35 cellular contexts compared by ENCODE assay signal in the genomic region with DNA sequence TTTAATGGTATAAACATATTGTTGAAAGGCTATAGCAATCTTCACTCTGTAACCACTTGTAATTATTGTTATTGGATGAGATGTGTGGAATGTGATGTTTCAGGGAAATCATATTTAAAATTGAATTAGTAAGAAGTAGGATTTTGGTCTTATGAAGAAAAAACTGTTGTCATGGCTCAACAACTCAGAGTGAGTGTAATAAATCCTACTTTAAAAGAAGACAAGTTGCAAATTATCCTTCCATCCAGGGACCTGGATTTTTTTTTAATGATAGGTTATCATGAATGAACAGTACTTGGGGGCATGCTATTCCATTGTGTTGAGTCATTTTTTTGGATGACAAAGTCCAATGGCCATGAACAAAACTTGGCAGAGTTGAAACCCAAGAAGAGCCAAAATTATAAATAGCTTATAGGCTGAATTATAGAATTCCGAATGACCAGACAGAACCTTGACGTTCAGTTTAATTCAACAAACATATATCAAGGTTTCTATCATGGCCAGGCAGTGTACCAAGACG.
"Had no signal": no experiment of that assay in that cellular context is flagged by ENCODE, and none has a peak within 500 bp of the region (broad histone marks: within the 10 kb centered on the region; RNA-seq: fewer than 3 reads in every experiment).

No MANE protein-coding gene starts in this region.

- H3K27ac ChIP-seq: adrenal gland, Peyer's patch, SJSA1, VCaP had no signal

- H3K4me1 Mint-ChIP-seq: activated B cell treated with CpG ODN at 0.5 μM for 24 hours; activated CD4-positive, alpha-beta memory T cell treated with anti-CD3 and anti-CD28 coated beads, Interleukin-2, amount 10 ng/mL, durations not matched to agents 7 days and 5 days; activated naive CD4-positive, alpha-beta T cell treated with anti-CD3 and anti-CD28 coated beads, Interleukin-2, amount 50 U/mL, for 24 hours; activated naive CD8-positive, alpha-beta T cell treated with anti-CD3 and anti-CD28 coated beads, Interleukin-2, amount 10 ng/mL, durations not matched to agents 7 days and 5 days; brain had no signal

- DNase-seq: activated B cell treated with CpG ODN at 0.5 μM for 24 hours; activated CD4-positive, alpha-beta memory T cell treated with anti-CD3 and anti-CD28 coated beads, Interleukin-2, amount 10 ng/mL, durations not matched to agents 7 days and 5 days; activated CD4-positive, alpha-beta T cell treated with anti-CD3 and anti-CD28 coated beads for 48 hours; activated CD4-positive, CD25-positive, alpha-beta regulatory T cell treated with anti-CD3 and anti-CD28 coated beads, Interleukin-2, amount 50 U/mL, for 72 hours; activated gamma-delta T cell; activated naive CD4-positive, alpha-beta T cell treated with Interleukin-2 at 50 U/mL for 16 hours; activated naive CD8-positive, alpha-beta T cell treated with anti-CD3 and anti-CD28 coated beads, Interleukin-2, amount 10 ng/mL, durations not matched to agents 7 days and 5 days; activated T-cell treated with anti-CD3 and anti-CD28 coated beads, Interleukin-2, amount 50 U/mL, for 24 hours; adrenal gland; anterior cingulate cortex; caudate nucleus; cerebellar nuclear complex; Kasumi-1; KG1; MG63; NCI-H1048; NCI-H1105 treated with DMSO at 0.1 percent for 48 hours; NCI-H1436; NCI-H1694; NCI-H1930; NCI-H510A; NCI-H526; NCI-H774; Peyer's patch; RPMI8226; SHP77 treated with DMSO at 0.1 percent for 48 hours; SW 1271; T-helper 1 cell; T-helper 2 cell; T-helper 9 cell had no signal

- H3K4me3 Mint-ChIP-seq: activated B cell treated with CpG ODN at 0.5 μM for 24 hours; activated CD4-positive, alpha-beta memory T cell treated with anti-CD3 and anti-CD28 coated beads, Interleukin-2, amount 10 ng/mL, durations not matched to agents 7 days and 5 days; activated naive CD4-positive, alpha-beta T cell treated with anti-CD3 and anti-CD28 coated beads, Interleukin-2, amount 50 U/mL, for 24 hours; activated naive CD8-positive, alpha-beta T cell treated with anti-CD3 and anti-CD28 coated beads, Interleukin-2, amount 10 ng/mL, durations not matched to agents 7 days and 5 days; activated T-cell treated with anti-CD3 and anti-CD28 coated beads, Interleukin-2, amount 50 U/mL, for 24 hours; brain had no signal

- H3K9me3 Mint-ChIP-seq: activated naive CD4-positive, alpha-beta T cell treated with anti-CD3 and anti-CD28 coated beads, Interleukin-2, amount 50 U/mL, for 24 hours had no signal

- H3K27me3 Mint-ChIP-seq: activated B cell treated with CpG ODN at 0.5 μM for 24 hours; activated CD4-positive, alpha-beta memory T cell treated with anti-CD3 and anti-CD28 coated beads, Interleukin-2, amount 10 ng/mL, durations not matched to agents 7 days and 5 days; activated naive CD4-positive, alpha-beta T cell treated with anti-CD3 and anti-CD28 coated beads, Interleukin-2, amount 50 U/mL, for 24 hours; activated naive CD8-positive, alpha-beta T cell treated with anti-CD3 and anti-CD28 coated beads, Interleukin-2, amount 10 ng/mL, durations not matched to agents 7 days and 5 days; activated T-cell treated with anti-CD3 and anti-CD28 coated beads, Interleukin-2, amount 50 U/mL, for 24 hours had no signal

- H3K27me3 ChIP-seq: adrenal gland, MG63, Peyer's patch, SJSA1 had no signal

- H3K27ac Mint-ChIP-seq: activated B cell treated with CpG ODN at 0.5 μM for 24 hours; activated CD4-positive, alpha-beta memory T cell treated with anti-CD3 and anti-CD28 coated beads, Interleukin-2, amount 10 ng/mL, durations not matched to agents 7 days and 5 days; activated naive CD4-positive, alpha-beta T cell treated with anti-CD3 and anti-CD28 coated beads, Interleukin-2, amount 50 U/mL, for 24 hours; activated naive CD8-positive, alpha-beta T cell treated with anti-CD3 and anti-CD28 coated beads, Interleukin-2, amount 10 ng/mL, durations not matched to agents 7 days and 5 days; activated T-cell treated with anti-CD3 and anti-CD28 coated beads, Interleukin-2, amount 50 U/mL, for 24 hours; activated T-helper 2 cell treated with anti-CD3 and anti-CD28 coated beads, Interferon-gamma antibody, Interleukin-2, Interleukin-4, amounts not matched to agents 10 μg/mL and 5 μg/mL and 100 μg/mL, durations not matched to agents 14 hours and 24 hours and 36 hours; brain had no signal

- H3K4me3 ChIP-seq: adrenal gland, MG63, Peyer's patch, SJSA1 had no signal

- H3K36me3 ChIP-seq: adrenal gland, MG63, Peyer's patch, SJSA1 had no signal

- H3K36me3 Mint-ChIP-seq: activated naive CD4-positive, alpha-beta T cell treated with anti-CD3 and anti-CD28 coated beads, Interleukin-2, amount 50 U/mL, for 24 hours; activated naive CD8-positive, alpha-beta T cell treated with anti-CD3 and anti-CD28 coated beads, Interleukin-2, amount 10 ng/mL, durations not matched to agents 7 days and 5 days; brain had no signal

- H3K9me3 ChIP-seq: MG63, Peyer's patch, SJSA1 had no signal

- H3K4me1 ChIP-seq: adrenal gland, Peyer's patch, SJSA1 had no signal
